Comparison of ENCODE assay signal across 9 cellular contexts in the genomic region with DNA sequence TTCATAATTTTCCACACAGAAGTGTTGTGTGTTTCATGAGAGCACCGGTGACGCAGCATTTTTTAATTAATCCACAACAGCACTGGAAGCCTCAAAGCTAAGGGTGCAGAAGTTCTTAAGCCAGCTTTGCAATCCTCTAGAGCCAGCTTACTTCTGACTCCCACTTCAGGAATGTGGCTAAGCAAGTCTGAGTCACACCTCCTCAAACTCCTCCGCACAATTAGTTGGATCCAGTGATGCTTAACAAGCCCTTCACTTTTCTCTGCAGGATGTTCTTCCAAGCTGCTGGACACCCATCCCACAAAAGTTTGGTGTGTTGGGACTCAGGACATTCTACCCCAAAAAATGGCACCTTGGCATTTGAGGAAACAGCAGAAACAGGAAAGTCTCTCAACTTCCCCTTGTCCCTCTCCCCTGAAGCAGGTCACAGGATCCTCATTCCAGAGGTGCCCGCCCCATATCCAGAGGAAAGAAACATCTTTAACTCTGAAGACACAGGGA.
A peak's percentile ranks its signal among the peaks of the same experiment; 100 is the strongest.
DNase-seq lines count a peak whose midpoint lies in the region; FAIRE-seq and TF ChIP-seq lines count a peak whose summit lies in the region.
"Had no signal": no experiment of that assay in that cellular context is flagged by ENCODE, and none has a peak within 500 bp of the region (broad histone marks: within the 10 kb centered on the region; RNA-seq: fewer than 3 reads in every experiment).

No MANE protein-coding gene starts in this region.

- H3K4me1 Mint-ChIP-seq in CD8-positive, alpha-beta memory T cell, result no peaks in the 10 kb centered on the region
- H3K4me1 Mint-ChIP-seq in nephron progenitor cell, result peaks cover 66% of the 10 kb centered on the region

- intact Hi-C loops in A673 (cut with micrococcal nuclease; ENCODE audit: unreplicated experiment), result no loop called here

- peaks cover 14% of the 10 kb centered on the region for H3K4me1 ChIP-seq in A673 (ENCODE audit: insufficient read depth, low read length, poor library complexity, severe bottlenecking)
- H3K4me1 ChIP-seq in HUES6 (ENCODE audit: control insufficient read depth, insufficient read depth, low read length), result peaks cover 60% of the 10 kb centered on the region
- no peaks in the 10 kb centered on the region for H3K4me1 ChIP-seq in CD8-positive, alpha-beta memory T cell (ENCODE audit: insufficient read depth, low read length)

- H3K4me3 ChIP-seq in A673 (ENCODE audit: low read depth, low read length, poor library complexity, severe bottlenecking), result no peak overlapping the region
- peak overlapping the region; percentile 21; the same call in 1 of the 2 replicates for H3K4me3 ChIP-seq in HUES6 (ENCODE audit: low read depth, low read length)
- H3K4me3 ChIP-seq in bronchial epithelial cell (ENCODE audit: low read depth, low read length), result no peak overlapping the region
- H3K4me3 ChIP-seq in CD8-positive, alpha-beta memory T cell (ENCODE audit: low read length), result no peak overlapping the region

- peaks cover 0 to 5% of the 10 kb centered on the region in 2 donors for H3K27me3 Mint-ChIP-seq in CD8-positive, alpha-beta memory T cell
- peaks cover 7% of the 10 kb centered on the region for H3K27me3 Mint-ChIP-seq in nephron progenitor cell (ENCODE audit: low read depth, poor library complexity)

- POLR2A ChIA-PET in A673 (lab: Charles Lee; ENCODE audit: low non-redundant PET), result no interaction called here
- POLR2A ChIA-PET in CD8-positive, alpha-beta memory T cell (lab: Charles Lee), result no interaction called here

- peak overlapping the region; percentile 40 for H3K9ac ChIP-seq in HUES6 (ENCODE audit: low read length)

- TF ChIP-seq CTCF in A673 (conservative IDR thresholded peaks at IDR 0.05; ENCODE audit: low read depth, low read length) (no peak), bronchial epithelial cell (IDR thresholded peaks at IDR 0.05; ENCODE audit: insufficient read depth, low read length, severe bottlenecking) (no peak), nephron progenitor cell (IDR thresholded peaks at IDR 0.05) (no peak)

- H3K4me3 Mint-ChIP-seq in CD8-positive, alpha-beta memory T cell, result no peak overlapping the region
- H3K4me3 Mint-ChIP-seq in nephron progenitor cell, result no peak overlapping the region

- no peak overlapping the region for H3K27ac ChIP-seq in A673 (ENCODE audit: low read depth, low read length, poor library complexity, severe bottlenecking)
- H3K27ac ChIP-seq in HUES6 (ENCODE audit: low read depth, low read length), result peak overlapping the region; percentile 48; the same call in 1 of the 2 replicates
- H3K27ac ChIP-seq in CD8-positive, alpha-beta memory T cell (ENCODE audit: low read depth, low read length), result no peak overlapping the region

- peak; percentile 88 for FAIRE-seq in bronchial epithelial cell (lab: Jason Lieb, UNC)

- no TSS peak for BruUV-seq in A673 (replicated peaks; lab: Mats Ljungman, UMichigan)

- H3K9me3 Mint-ChIP-seq in CD8-positive, alpha-beta memory T cell, result no peaks in the 10 kb centered on the region
- H3K9me3 Mint-ChIP-seq in nephron progenitor cell, result no peaks in the 10 kb centered on the region

- CTCF ChIA-PET in A673 (lab: Charles Lee), result interaction anchor here (0.5 kb wide), 1 partner anchor 23 kb away, joined by 3 read pairs; no protein-coding TSS in a partner anchor
- CTCF ChIA-PET in CD8-positive, alpha-beta memory T cell (lab: Charles Lee), result no interaction called here

- H3K36me3 ChIP-seq in A673 (ENCODE audit: insufficient read depth, low read length, poor library complexity, severe bottlenecking) (no peaks in the 10 kb centered on the region), HUES6 (ENCODE audit: control insufficient read depth, insufficient read depth, low read length) (peaks cover under 1% of the 10 kb centered on the region; the same call in 1 of the 2 replicates), bronchial epithelial cell (ENCODE audit: control insufficient read depth, insufficient read depth, low read length) (no peaks in the 10 kb centered on the region)
- no peaks in the 10 kb centered on the region for H3K36me3 ChIP-seq in CD8-positive, alpha-beta memory T cell (ENCODE audit: insufficient read depth, low read length)

- no peaks in the 10 kb centered on the region for H3K9me3 ChIP-seq in A673 (ENCODE audit: low read depth, low read length, poor library complexity, severe bottlenecking)
- no peaks in the 10 kb centered on the region for H3K9me3 ChIP-seq in HUES6 (ENCODE audit: control insufficient read depth, insufficient read depth, low read depth, low read length)
- H3K9me3 ChIP-seq in CD8-positive, alpha-beta memory T cell (ENCODE audit: low read length), result no peaks in the 10 kb centered on the region

- no peaks in the 10 kb centered on the region for H3K36me3 Mint-ChIP-seq in CD8-positive, alpha-beta memory T cell
- H3K36me3 Mint-ChIP-seq in nephron progenitor cell (ENCODE audit: low read depth), result no peaks in the 10 kb centered on the region

- no peak overlapping the region for H3K27ac Mint-ChIP-seq in CD8-positive, alpha-beta memory T cell
- H3K27ac Mint-ChIP-seq in nephron progenitor cell, result no peak overlapping the region

- peak; percentile 90 for DNase-seq in A673 (ENCODE audit: low spot score)
- DNase-seq in bronchial epithelial cell (ENCODE audit: low read depth), result peak; percentile 100
- peak; percentile 93 for DNase-seq in left kidney (ENCODE audit: low read depth, low spot score)
- no peak for DNase-seq in activated CD4-positive, alpha-beta T cell treated with anti-CD3 and anti-CD28 coated beads for 48 hours
- DNase-seq in AML-193 (lab: John Stamatoyannopoulos, UW), result no peak
- no peak for DNase-seq in CD8-positive, alpha-beta memory T cell
- no peak for DNase-seq in nephron progenitor cell
- DNase-seq: NCI-H1694 treated with DMSO at 0.1 percent for 48 hours had no signal

- no peaks in the 10 kb centered on the region for H3K27me3 ChIP-seq in A673 (replicated peaks; ENCODE audit: insufficient read depth, low read depth, low read length, poor library complexity)
- no peaks in the 10 kb centered on the region for H3K27me3 ChIP-seq in HUES6 (ENCODE audit: control insufficient read depth, insufficient read depth, low read length)
- H3K27me3 ChIP-seq in bronchial epithelial cell (ENCODE audit: control insufficient read depth, insufficient read depth, low read length), result no peaks in the 10 kb centered on the region
- H3K27me3 ChIP-seq in CD8-positive, alpha-beta memory T cell (ENCODE audit: insufficient read depth, low read length, poor library complexity, severe bottlenecking), result no peaks in the 10 kb centered on the region

Comparison
In these comparisons a context has a peak if more than half of its experiments do, and no peak if none do; other contexts are left out.
1. DNase-seq: peak in A673 (single experiment), bronchial epithelial cell (single experiment) and left kidney (single experiment); none in activated CD4-positive, alpha-beta T cell treated with anti-CD3 and anti-CD28 coated beads for 48 hours (single experiment), AML-193 (0 of 2), CD8-positive, alpha-beta memory T cell (0 of 5) and nephron progenitor cell (single experiment).